Comparison of ENCODE assay signal across 5 cellular contexts in the genomic region with DNA sequence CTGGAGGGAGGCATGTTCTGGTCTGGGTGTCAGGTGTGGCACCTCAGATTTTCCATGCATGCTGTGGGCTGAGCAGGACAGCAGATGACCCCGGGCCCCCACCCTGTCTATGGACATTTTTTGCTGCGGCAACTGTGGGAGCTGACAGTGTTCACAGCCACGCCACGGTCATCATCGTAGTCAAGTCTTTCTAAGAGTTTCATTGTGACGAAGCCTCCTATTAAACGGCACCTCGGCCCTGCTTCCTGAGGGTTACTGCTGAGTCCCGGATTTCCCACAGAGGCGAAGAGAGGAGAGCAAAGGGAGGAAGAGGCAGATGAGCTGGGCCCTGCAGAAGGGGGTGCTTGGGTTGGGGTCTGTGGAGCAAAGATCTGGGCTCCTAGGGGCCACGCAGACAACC.
DNase-seq lines count a peak whose midpoint lies in the region; ATAC-seq and TF ChIP-seq lines count a peak whose summit lies in the region.
"Not testable (repeated sequence)": the region's sequence is repeated elsewhere in the genome, so short reads cannot be mapped to it uniquely, and the experiment has no call there.

No MANE protein-coding gene starts in this region.

- H3K27ac ChIP-seq in spleen, upper lobe of right lung: not testable (repeated sequence)

- H3K9me3 Mint-ChIP-seq in chondrocyte (ENCODE audit: low read depth): not testable (repeated sequence)

- not testable (repeated sequence) for H3K27ac Mint-ChIP-seq in chondrocyte (ENCODE audit: unreplicated experiment)

- intact Hi-C loops in spleen (cut with DNase I; ENCODE audit: low total_unique reads); upper lobe of right lung (cut with DNase I): not testable (repeated sequence)

- not testable (repeated sequence) for H3K4me1 Mint-ChIP-seq in chondrocyte (ENCODE audit: low read depth)

- not testable (repeated sequence) for TF ChIP-seq CTCF in chondrocyte (IDR thresholded peaks at IDR 0.05); spleen (IDR thresholded peaks at IDR 0.05 in 8 of 11, conservative IDR thresholded peaks at IDR 0.05 in 3 of 11); upper lobe of right lung (IDR thresholded peaks at IDR 0.05)

- not testable (repeated sequence) for H3K4me3 Mint-ChIP-seq in chondrocyte (ENCODE audit: unreplicated experiment)

- not testable (repeated sequence) for ATAC-seq in upper lobe of right lung

- H3K36me3 ChIP-seq in spleen, upper lobe of right lung: not testable (repeated sequence)

- not testable (repeated sequence) for H3K4me3 ChIP-seq in spleen, upper lobe of right lung

- 86 to 89% (median 88%) methylated on average over 8 to 9 of the region's 11 CpGs; no CpG with 5 or more reads in 1 of the 5 donors for WGBS in spleen, 5 donors

- H3K4me1 ChIP-seq in spleen, upper lobe of right lung: not testable (repeated sequence)

- DNase-seq in RPMI8226 (peak; percentile 2), chondrocyte (ENCODE audit: low spot score) (peak; percentile 68), iris pigment epithelial cell (ENCODE audit: low read depth) (peak; percentile 0), spleen (peak; percentile 51), upper lobe of right lung (peak; percentile 42)

- H3K27me3 ChIP-seq in spleen (replicated peaks in 1 of 7); upper lobe of right lung: not testable (repeated sequence)

- H3K27me3 Mint-ChIP-seq in chondrocyte (ENCODE audit: low read depth): not testable (repeated sequence)

- H3K36me3 Mint-ChIP-seq in chondrocyte (ENCODE audit: low read depth): not testable (repeated sequence)

- not testable (repeated sequence) for TF ChIP-seq POLR2A in spleen (IDR thresholded peaks at IDR 0.05)

- H3K9me3 ChIP-seq in spleen, upper lobe of right lung: not testable (repeated sequence)

Comparison
In these comparisons a context has a peak if more than half of its experiments do, and no peak if none do; other contexts are left out.
1. DNase-seq: peak in every context shown above with its lines; median percentile 68 in chondrocyte; 51 in spleen; 42 in upper lobe of right lung; 2 in RPMI8226; 0 in iris pigment epithelial cell.